In the genomic region with DNA sequence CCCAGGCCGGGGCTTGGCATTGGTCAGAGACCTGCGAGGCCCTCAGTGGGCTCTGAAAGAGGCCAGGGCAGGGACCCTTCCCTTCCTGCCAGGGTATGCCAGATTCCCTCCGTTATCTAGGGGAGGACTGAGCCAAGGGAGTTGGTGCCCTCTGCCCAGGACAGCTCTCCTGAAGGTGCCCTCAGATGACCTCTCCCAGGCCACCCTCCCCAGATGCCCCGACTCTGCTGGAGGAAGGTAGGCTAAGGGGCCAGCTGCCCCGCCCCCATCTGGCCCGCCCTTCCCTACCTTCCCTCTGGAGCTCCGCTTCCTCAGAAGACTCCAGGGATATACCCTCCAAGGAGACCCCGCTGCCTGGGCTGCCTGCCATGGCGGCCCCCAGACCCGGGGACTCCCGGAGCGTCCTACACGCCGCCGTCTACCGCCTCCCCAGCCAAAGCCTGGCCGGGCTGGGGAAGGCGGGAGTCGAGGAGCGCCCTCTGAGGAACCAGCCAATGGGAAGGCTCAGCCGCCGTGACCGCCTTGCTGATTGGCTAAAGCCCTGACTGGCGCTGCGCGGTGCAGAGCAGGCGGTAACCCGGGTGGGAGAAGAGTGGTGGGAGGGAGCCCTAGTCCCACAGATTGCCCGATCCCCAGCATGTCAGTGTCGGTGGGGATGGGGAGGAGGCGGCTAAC, we compare ENCODE assay signal across 8 cellular contexts. TPM values are rescaled to one million over a fixed set of nuclear protein-coding genes. Genes with fewer than 3 reads are reported as not detected.
DNase-seq lines count a peak whose midpoint lies in the region; ATAC-seq and TF ChIP-seq lines count a peak whose summit lies in the region.

No MANE protein-coding gene starts in this region.

- POLR2A ChIA-PET in AG04450 (lab: Yijun Ruan, JAX): interaction anchor here (0.6 kb wide), 1 partner anchor 308 kb away, joined by 4 read pairs; no protein-coding TSS in a partner anchor
- POLR2A ChIA-PET in activated naive CD8-positive, alpha-beta T cell treated with anti-CD3 and anti-CD28 coated beads, Interleukin-2, amount 10 ng/mL, durations not matched to agents 7 days and 5 days (lab: Charles Lee): no interaction called here

- H3K36me3 ChIP-seq in cardiac muscle cell: no peaks in the 10 kb centered on the region
- H3K36me3 ChIP-seq in ovary: no peaks in the 10 kb centered on the region
- H3K36me3 ChIP-seq in thoracic aorta: peaks cover 12% of the 10 kb centered on the region

- CTCF ChIA-PET in AG04450 (lab: Charles Lee): interaction anchor here (0.7 to 2.1 kb wide), 3 partner anchors 10 to 240 kb away, joined by 3 to 9 read pairs (median 5); no protein-coding TSS in a partner anchor

- TF ChIP-seq POLR2A in ovary (IDR thresholded peaks at IDR 0.05): no peak

- peaks cover 20% of the 10 kb centered on the region for H3K27me3 Mint-ChIP-seq in activated naive CD8-positive, alpha-beta T cell treated with anti-CD3 and anti-CD28 coated beads, Interleukin-2, amount 10 ng/mL, durations not matched to agents 7 days and 5 days

- peak overlapping the region; percentile 82 for H3K4me3 Mint-ChIP-seq in activated naive CD8-positive, alpha-beta T cell treated with anti-CD3 and anti-CD28 coated beads, Interleukin-2, amount 10 ng/mL, durations not matched to agents 7 days and 5 days

- H3K27ac ChIP-seq in AG04450 (ENCODE audit: low read depth, low read length) (no peak overlapping the region), cardiac muscle cell (no peak overlapping the region), ovary (no peak overlapping the region), thoracic aorta (no peak overlapping the region)

- H3K4me3 ChIP-seq in AG04450 (ENCODE audit: low read depth, low read length): peak overlapping the region; percentile 57
- H3K4me3 ChIP-seq in cardiac muscle cell: peak overlapping the region; percentile 47
- peak overlapping the region; percentile 18 for H3K4me3 ChIP-seq in ovary
- H3K4me3 ChIP-seq in thoracic aorta: peak overlapping the region; percentile 72

- H3K9me3 ChIP-seq in AG04450 (ENCODE audit: control insufficient read depth, insufficient read depth, low read length) (no peaks in the 10 kb centered on the region), cardiac muscle cell (ENCODE audit: low read depth) (no peaks in the 10 kb centered on the region), ovary (no peaks in the 10 kb centered on the region), thoracic aorta (no peaks in the 10 kb centered on the region)

- intact Hi-C loops in ovary (cut with DNase I): no loop called here

- ATAC-seq in GM19397 (IDR thresholded peaks at IDR 0.05; ENCODE audit: unreplicated experiment) (peak; percentile 68), thoracic aorta (ENCODE audit: insufficient number of reproducible peaks, low FRiP score, low read depth) (peak; percentile 87)
- ATAC-seq in activated naive CD8-positive, alpha-beta T cell treated with anti-CD3 and anti-CD28 coated beads, Interleukin-2, amount 10 ng/mL, durations not matched to agents 7 days and 5 days (ENCODE audit: low read depth): peak; percentile 100

- H3K36me3 Mint-ChIP-seq in activated naive CD8-positive, alpha-beta T cell treated with anti-CD3 and anti-CD28 coated beads, Interleukin-2, amount 10 ng/mL, durations not matched to agents 7 days and 5 days: no peaks in the 10 kb centered on the region

- H3K4me1 ChIP-seq in cardiac muscle cell (ENCODE audit: low read depth) (no peaks in the 10 kb centered on the region), ovary (ENCODE audit: insufficient read depth) (no peaks in the 10 kb centered on the region), thoracic aorta (ENCODE audit: control insufficient read depth in 1 of 2, low read depth in 2 of 2) (peaks cover 5 to 19% of the 10 kb centered on the region in 2 donors)

- H3K27me3 ChIP-seq in AG04450 (ENCODE audit: control insufficient read depth, insufficient read depth, low read length) (peaks cover 25% of the 10 kb centered on the region), cardiac muscle cell (no peaks in the 10 kb centered on the region), ovary (no peaks in the 10 kb centered on the region), thoracic aorta (replicated peaks; ENCODE audit: insufficient read depth) (no peaks in the 10 kb centered on the region)

- TF ChIP-seq EP300 in ovary (IDR thresholded peaks at IDR 0.05): no peak

- H3K27ac Mint-ChIP-seq in activated naive CD8-positive, alpha-beta T cell treated with anti-CD3 and anti-CD28 coated beads, Interleukin-2, amount 10 ng/mL, durations not matched to agents 7 days and 5 days: peak overlapping the region; percentile 65

- WGBS in ovary, 3 donors: 1 to 7% (median 2%) methylated on average over 15 to 31 of the region's 31 CpGs

- H3K4me1 Mint-ChIP-seq in activated naive CD8-positive, alpha-beta T cell treated with anti-CD3 and anti-CD28 coated beads, Interleukin-2, amount 10 ng/mL, durations not matched to agents 7 days and 5 days: peaks cover 7% of the 10 kb centered on the region

- DNase-seq in AG04450 (ENCODE audit: low read depth, low spot score) (peak; percentile 29), NCI-H1417 (lab: John Stamatoyannopoulos, UW) (peak; percentile 87 to 90 (median 87)), SW480 (ENCODE audit: low spot score) (peak; percentile 74), cardiac muscle cell (ENCODE audit: low read depth in 1 of 2, low spot score in 1 of 2) (peak; percentile 81 to 95), ovary (peak; percentile 74 to 90 (median 84)), thoracic aorta (ENCODE audit: low spot score) (no peak)
- DNase-seq in activated naive CD8-positive, alpha-beta T cell treated with anti-CD3 and anti-CD28 coated beads, Interleukin-2, amount 10 ng/mL, durations not matched to agents 7 days and 5 days: peak; percentile 85

- no peaks in the 10 kb centered on the region for H3K9me3 Mint-ChIP-seq in activated naive CD8-positive, alpha-beta T cell treated with anti-CD3 and anti-CD28 coated beads, Interleukin-2, amount 10 ng/mL, durations not matched to agents 7 days and 5 days

- TF ChIP-seq CTCF in AG04450 (IDR thresholded peaks at IDR 0.05; ENCODE audit: low read depth, low read length) (no peak), cardiac muscle cell (IDR thresholded peaks at IDR 0.05; ENCODE audit: low read depth, low read length) (no peak), ovary (IDR thresholded peaks at IDR 0.05) (no peak), thoracic aorta (IDR thresholded peaks at IDR 0.05) (no peak)

RNA-seq across cellular contexts. Expression of a gene that starts 7.0 kb away (rescaled TPM):
- 2.4 and 2.5 TPM in 2 replicates for polyA plus RNA-seq in AG04450 (2011; rRNA removed)
- polyA minus RNA-seq in AG04450 (2011; rRNA and poly(A)+ RNA removed): 2.9 and 3.6 TPM in 2 replicates
- total RNA-seq in activated naive CD8-positive, alpha-beta T cell treated with anti-CD3 and anti-CD28 coated beads, Interleukin-2, amount 10 ng/mL, durations not matched to agents 7 days and 5 days: 1 to 10 TPM; 2.3 to 3.1 TPM
- 25.0 and 25.4 TPM in 2 replicates for total RNA-seq in cardiac muscle cell
- 17.2 and 23.4 TPM in 2 replicates for polyA plus RNA-seq in cardiac muscle cell
- total RNA-seq in ovary: 1 to 10 TPM; 3.3 to 6.5 (median 5.6) TPM
- 1 to 10 TPM; 2.6 to 2.9 TPM for polyA plus RNA-seq in ovary
- total RNA-seq in thoracic aorta: 10 to 100 TPM; 10.7 to 15.0 TPM

RNA-seq across cellular contexts. Expression of a gene that starts 42.0 kb away (rescaled TPM):
- polyA plus RNA-seq in AG04450 (2011; rRNA removed) (not detected in 2 replicates), cardiac muscle cell (not detected in 2 replicates), ovary (not detected)
- not detected in 2 replicates for polyA minus RNA-seq in AG04450 (2011; rRNA and poly(A)+ RNA removed)
- total RNA-seq in activated naive CD8-positive, alpha-beta T cell treated with anti-CD3 and anti-CD28 coated beads, Interleukin-2, amount 10 ng/mL, durations not matched to agents 7 days and 5 days: not detected
- total RNA-seq in cardiac muscle cell (not detected in 2 replicates), ovary (not detected), thoracic aorta (not detected)

RNA-seq across cellular contexts. Expression of a gene that starts 53.3 kb away (rescaled TPM):
- polyA plus RNA-seq in AG04450 (2011; rRNA removed): not detected in 2 replicates
- polyA minus RNA-seq in AG04450 (2011; rRNA and poly(A)+ RNA removed): not detected in 2 replicates
- not detected for total RNA-seq in activated naive CD8-positive, alpha-beta T cell treated with anti-CD3 and anti-CD28 coated beads, Interleukin-2, amount 10 ng/mL, durations not matched to agents 7 days and 5 days
- total RNA-seq in cardiac muscle cell: not detected in 2 replicates
- not detected in 2 replicates for polyA plus RNA-seq in cardiac muscle cell
- total RNA-seq in ovary: 1 to 10 TPM in 5 of 7 donors, under 1 TPM in 2; 0.13 to 6.8 (median 1.2) TPM
- 1 to 10 TPM; 3.4 to 5.6 TPM for polyA plus RNA-seq in ovary
- total RNA-seq in thoracic aorta: 1 to 10 TPM in 1 of 2 donors, under 1 TPM in 1; 0.35 to 3.2 TPM

RNA-seq across cellular contexts. Expression of a gene that starts 53.4 kb away (rescaled TPM):
- polyA plus RNA-seq in AG04450 (2011; rRNA removed) (not detected in 2 replicates), cardiac muscle cell (0.77 TPM in 1 of 2 replicates, not detected in the other), ovary (under 1 TPM in 1 of 2 donors, not detected in 1; 0.18 TPM)
- not detected in 2 replicates for polyA minus RNA-seq in AG04450 (2011; rRNA and poly(A)+ RNA removed)
- total RNA-seq in activated naive CD8-positive, alpha-beta T cell treated with anti-CD3 and anti-CD28 coated beads, Interleukin-2, amount 10 ng/mL, durations not matched to agents 7 days and 5 days: not detected
- total RNA-seq in cardiac muscle cell (not detected in 2 replicates), ovary (1 to 10 TPM in 1 of 7 donors, under 1 TPM in 1, not detected in 5; 0.69 to 1.1 TPM), thoracic aorta (not detected)

Comparison
In these comparisons a context has a peak if more than half of its experiments do, and no peak if none do; other contexts are left out.
1. H3K4me3 ChIP-seq: peak in every context shown above with its lines; median percentile 72 in thoracic aorta; 57 in AG04450; 47 in cardiac muscle cell; 18 in ovary.